In the genomic region with DNA sequence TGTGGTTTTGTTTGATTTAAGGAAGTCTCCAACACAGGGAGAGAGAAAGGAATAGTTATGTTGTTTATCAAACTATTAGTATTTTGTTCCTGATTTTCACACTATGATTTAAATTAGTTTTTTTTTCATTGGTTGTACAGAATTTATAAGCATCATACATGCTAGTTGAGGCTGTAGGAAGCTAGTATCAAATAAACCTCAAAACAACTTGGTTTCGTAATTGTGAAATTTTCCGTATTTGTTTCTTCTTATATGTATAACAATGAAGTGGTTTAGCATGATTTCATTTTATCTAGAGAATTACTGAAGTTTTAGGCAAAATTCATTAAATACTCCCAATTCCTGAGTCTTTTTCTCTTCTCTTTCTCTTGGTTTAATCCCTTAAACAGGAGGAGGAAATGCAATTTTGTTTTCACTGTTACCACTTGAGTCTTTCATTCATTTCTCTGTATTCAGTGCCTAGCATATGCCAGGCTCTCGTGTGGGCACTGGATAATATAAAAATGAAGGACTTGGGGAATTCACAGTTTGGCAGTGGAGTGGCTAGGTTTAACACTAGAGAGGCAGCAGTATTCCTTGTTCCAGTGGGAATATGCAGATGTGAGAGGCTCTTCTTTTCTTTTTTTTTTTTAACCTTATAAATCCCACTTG, we compare ENCODE assay signal across 1 cellular context.
TF ChIP-seq lines count a peak whose summit lies in the region.

No MANE protein-coding gene starts in this region.

TF ChIP-seq in GM23338, 12 proteins besides CTCF, POLR2A, EP300 and RAD21:
- TF ChIP-seq, protein P1, sequence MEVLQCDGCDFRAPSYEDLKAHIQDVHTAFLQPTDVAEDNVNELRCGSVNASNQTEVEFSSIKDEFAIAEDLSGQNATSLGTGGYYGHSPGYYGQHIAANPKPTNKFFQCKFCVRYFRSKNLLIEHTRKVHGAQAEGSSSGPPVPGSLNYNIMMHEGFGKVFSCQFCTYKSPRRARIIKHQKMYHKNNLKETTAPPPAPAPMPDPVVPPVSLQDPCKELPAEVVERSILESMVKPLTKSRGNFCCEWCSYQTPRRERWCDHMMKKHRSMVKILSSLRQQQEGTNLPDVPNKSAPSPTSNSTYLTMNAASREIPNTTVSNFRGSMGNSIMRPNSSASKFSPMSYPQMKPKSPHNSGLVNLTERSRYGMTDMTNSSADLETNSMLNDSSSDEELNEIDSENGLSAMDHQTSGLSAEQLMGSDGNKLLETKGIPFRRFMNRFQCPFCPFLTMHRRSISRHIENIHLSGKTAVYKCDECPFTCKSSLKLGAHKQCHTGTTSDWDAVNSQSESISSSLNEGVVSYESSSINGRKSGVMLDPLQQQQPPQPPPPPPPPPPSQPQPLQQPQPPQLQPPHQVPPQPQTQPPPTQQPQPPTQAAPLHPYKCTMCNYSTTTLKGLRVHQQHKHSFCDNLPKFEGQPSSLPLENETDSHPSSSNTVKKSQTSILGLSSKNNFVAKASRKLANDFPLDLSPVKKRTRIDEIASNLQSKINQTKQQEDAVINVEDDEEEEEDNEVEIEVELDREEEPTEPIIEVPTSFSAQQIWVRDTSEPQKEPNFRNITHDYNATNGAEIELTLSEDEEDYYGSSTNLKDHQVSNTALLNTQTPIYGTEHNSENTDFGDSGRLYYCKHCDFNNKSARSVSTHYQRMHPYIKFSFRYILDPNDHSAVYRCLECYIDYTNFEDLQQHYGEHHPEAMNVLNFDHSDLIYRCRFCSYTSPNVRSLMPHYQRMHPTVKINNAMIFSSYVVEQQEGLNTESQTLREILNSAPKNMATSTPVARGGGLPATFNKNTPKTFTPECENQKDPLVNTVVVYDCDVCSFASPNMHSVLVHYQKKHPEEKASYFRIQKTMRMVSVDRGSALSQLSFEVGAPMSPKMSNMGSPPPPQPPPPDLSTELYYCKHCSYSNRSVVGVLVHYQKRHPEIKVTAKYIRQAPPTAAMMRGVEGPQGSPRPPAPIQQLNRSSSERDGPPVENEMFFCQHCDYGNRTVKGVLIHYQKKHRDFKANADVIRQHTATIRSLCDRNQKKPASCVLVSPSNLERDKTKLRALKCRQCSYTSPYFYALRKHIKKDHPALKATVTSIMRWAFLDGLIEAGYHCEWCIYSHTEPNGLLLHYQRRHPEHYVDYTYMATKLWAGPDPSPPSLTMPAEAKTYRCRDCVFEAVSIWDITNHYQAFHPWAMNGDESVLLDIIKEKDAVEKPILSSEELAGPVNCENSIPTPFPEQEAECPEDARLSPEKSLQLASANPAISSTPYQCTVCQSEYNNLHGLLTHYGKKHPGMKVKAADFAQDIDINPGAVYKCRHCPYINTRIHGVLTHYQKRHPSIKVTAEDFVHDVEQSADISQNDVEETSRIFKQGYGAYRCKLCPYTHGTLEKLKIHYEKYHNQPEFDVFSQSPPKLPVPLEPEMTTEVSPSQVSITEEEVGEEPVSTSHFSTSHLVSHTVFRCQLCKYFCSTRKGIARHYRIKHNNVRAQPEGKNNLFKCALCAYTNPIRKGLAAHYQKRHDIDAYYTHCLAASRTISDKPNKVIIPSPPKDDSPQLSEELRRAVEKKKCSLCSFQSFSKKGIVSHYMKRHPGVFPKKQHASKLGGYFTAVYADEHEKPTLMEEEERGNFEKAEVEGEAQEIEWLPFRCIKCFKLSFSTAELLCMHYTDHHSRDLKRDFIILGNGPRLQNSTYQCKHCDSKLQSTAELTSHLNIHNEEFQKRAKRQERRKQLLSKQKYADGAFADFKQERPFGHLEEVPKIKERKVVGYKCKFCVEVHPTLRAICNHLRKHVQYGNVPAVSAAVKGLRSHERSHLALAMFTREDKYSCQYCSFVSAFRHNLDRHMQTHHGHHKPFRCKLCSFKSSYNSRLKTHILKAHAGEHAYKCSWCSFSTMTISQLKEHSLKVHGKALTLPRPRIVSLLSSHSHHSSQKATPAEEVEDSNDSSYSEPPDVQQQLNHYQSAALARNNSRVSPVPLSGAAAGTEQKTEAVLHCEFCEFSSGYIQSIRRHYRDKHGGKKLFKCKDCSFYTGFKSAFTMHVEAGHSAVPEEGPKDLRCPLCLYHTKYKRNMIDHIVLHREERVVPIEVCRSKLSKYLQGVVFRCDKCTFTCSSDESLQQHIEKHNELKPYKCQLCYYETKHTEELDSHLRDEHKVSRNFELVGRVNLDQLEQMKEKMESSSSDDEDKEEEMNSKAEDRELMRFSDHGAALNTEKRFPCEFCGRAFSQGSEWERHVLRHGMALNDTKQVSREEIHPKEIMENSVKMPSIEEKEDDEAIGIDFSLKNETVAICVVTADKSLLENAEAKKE (CRISPR knock-in tag; IDR thresholded peaks at IDR 0.05), result no peak
